Comparison of ENCODE assay signal across 8 cellular contexts in genomic region chr10:93437000-93437945, GRCh38. TPM values are rescaled to one million over a fixed set of nuclear protein-coding genes. Genes with fewer than 3 reads are reported as not detected.
DNase-seq lines count a peak whose midpoint lies in the region; ATAC-seq and TF ChIP-seq lines count a peak whose summit lies in the region.

No MANE protein-coding gene starts in this region.

- H3K27ac ChIP-seq in HUES48 (ENCODE audit: low read depth, low read length) (peak overlapping the region; percentile 97), iPS DF 6.9 (ENCODE audit: low read length) (peak overlapping the region; percentile 27), sigmoid colon (peak overlapping the region; percentile 98 to 100 (median 100))

- in situ Hi-C loops in astrocyte of the spinal cord (cut with HindIII; ENCODE audit: low sequenced_read_pairs) (no loop called here), GM13977 (cut with MboI; ENCODE audit: low pct_unique_long_range_greater_than_20kb, low sequenced_read_pairs, unreplicated experiment) (no loop called here)

- DNase-seq in astrocyte of the spinal cord (ENCODE audit: low read depth, low spot score) (peak; percentile 99), iPS DF 6.9 (ENCODE audit: low read depth, low spot score) (no peak), sigmoid colon (peak; percentile 98), BE2C (no peak), cerebellar nuclear complex (lab: John Stamatoyannopoulos, UW) (no peak), GM13977 (ENCODE audit: low spot score) (no peak)

- peak; percentile 46 to 47 for TF ChIP-seq POLR2A in sigmoid colon (IDR thresholded peaks at IDR 0.05)

- H3K36me3 ChIP-seq in HUES48 (ENCODE audit: control insufficient read depth, insufficient read depth, low read length) = no peaks in the 10 kb centered on the region
- H3K36me3 ChIP-seq in iPS DF 6.9 (ENCODE audit: control insufficient read depth, insufficient read depth, low read length) = no peaks in the 10 kb centered on the region
- H3K36me3 ChIP-seq in sigmoid colon = no peaks in the 10 kb centered on the region
- H3K36me3 ChIP-seq in BE2C = no peaks in the 10 kb centered on the region

- H3K4me3 ChIP-seq in HUES48 (ENCODE audit: low read depth, low read length) = peak overlapping the region; percentile 24; the same call in 1 of the 2 replicates
- no peak overlapping the region for H3K4me3 ChIP-seq in astrocyte of the spinal cord (ENCODE audit: low read depth, low read length)
- H3K4me3 ChIP-seq in iPS DF 6.9 (ENCODE audit: low read length) = no peak overlapping the region
- peak overlapping the region in 3 of 4 donors; percentile 20 to 28 (median 23) for H3K4me3 ChIP-seq in sigmoid colon
- H3K4me3 ChIP-seq in BE2C (ENCODE audit: low read depth, low read length) = no peak overlapping the region

- no peak for ATAC-seq in HG03520 (IDR thresholded peaks at IDR 0.05; ENCODE audit: unreplicated experiment)

- H3K4me1 ChIP-seq in HUES48 (ENCODE audit: control insufficient read depth, insufficient read depth, low read length) (peaks cover 61% of the 10 kb centered on the region), iPS DF 6.9 (ENCODE audit: control insufficient read depth, insufficient read depth, low read length) (peaks cover 12% of the 10 kb centered on the region), sigmoid colon (peaks cover 0 to 98% (median 95%) of the 10 kb centered on the region in 4 donors), BE2C (no peaks in the 10 kb centered on the region)

- intact Hi-C loops in sigmoid colon (cut with DNase I) = loop anchor here (2.0 kb wide), 1 partner anchor 44 kb away; no protein-coding TSS in a partner anchor

- no peaks in the 10 kb centered on the region for H3K9me3 ChIP-seq in HUES48 (ENCODE audit: control insufficient read depth, insufficient read depth, low read length)
- H3K9me3 ChIP-seq in iPS DF 6.9 (ENCODE audit: control insufficient read depth, insufficient read depth, low read length) = no peaks in the 10 kb centered on the region
- H3K9me3 ChIP-seq in sigmoid colon = no peaks in the 10 kb centered on the region
- H3K9me3 ChIP-seq in BE2C = no peaks in the 10 kb centered on the region

- H3K27me3 ChIP-seq in HUES48 (ENCODE audit: control insufficient read depth, insufficient read depth, low read length) (no peaks in the 10 kb centered on the region), iPS DF 6.9 (ENCODE audit: control insufficient read depth, insufficient read depth, low read length) (no peaks in the 10 kb centered on the region), sigmoid colon (no peaks in the 10 kb centered on the region), BE2C (no peaks in the 10 kb centered on the region)

- peak; percentile 65 to 99 (median 88) for TF ChIP-seq EP300 in sigmoid colon (IDR thresholded peaks at IDR 0.05)

- TF ChIP-seq CTCF in astrocyte of the spinal cord (IDR thresholded peaks at IDR 0.05; ENCODE audit: low read depth, low read length) (no peak), sigmoid colon (IDR thresholded peaks at IDR 0.05) (no peak), BE2C (IDR thresholded peaks at IDR 0.05; ENCODE audit: low read depth, low read length) (no peak), GM13977 (IDR thresholded peaks at IDR 0.05; ENCODE audit: extremely low read depth, insufficient read depth, missing control alignments) (no peak)

- H3K9ac ChIP-seq in HUES48 (ENCODE audit: low read depth, low read length) = peak overlapping the region; percentile 55

- no CpG with 5 or more reads among the region's 18 CpGs for WGBS in iPS DF 6.9 (ENCODE audit: insufficient coverage, insufficient read length)
- WGBS in sigmoid colon, 2 donors = 68 to 80% methylated on average over 18 of the region's 18 CpGs

RNA-seq across cellular contexts. Expression of gene MYOF, which starts 44.9 kb away (rescaled TPM):
- total RNA-seq in sigmoid colon = 10 to 100 TPM; 33.6 to 83.4 (median 70.2) TPM
- 10 to 100 TPM; 12.6 to 36.3 (median 18.5) TPM for polyA plus RNA-seq in sigmoid colon
- polyA plus RNA-seq in BE2C (2012; ENCODE audit: insufficient read depth, insufficient read length, low read depth) = 0.09 TPM

RNA-seq across cellular contexts. Expression of gene CEP55, which starts 59.1 kb away (rescaled TPM):
- 1 to 10 TPM in 2 of 4 donors, not detected in 2; 1.4 to 1.5 TPM for total RNA-seq in sigmoid colon
- polyA plus RNA-seq in sigmoid colon = 10 to 100 TPM in 1 of 3 donors, 1 to 10 TPM in 2; 1.8 to 18.2 (median 6.2) TPM
- 2.0 TPM for polyA plus RNA-seq in BE2C (2012; ENCODE audit: insufficient read depth, insufficient read length, low read depth)

Comparison
In these comparisons a context has a peak if more than half of its experiments do, and no peak if none do; other contexts are left out.
1. H3K27ac ChIP-seq: peak in every context shown above with its lines; median percentile 100 in sigmoid colon; 97 in HUES48; 27 in iPS DF 6.9.
2. H3K4me3 ChIP-seq: peak in HUES48 (single experiment) and sigmoid colon (3 of 4); none in astrocyte of the spinal cord (single experiment), iPS DF 6.9 (single experiment) and BE2C (single experiment).
3. DNase-seq: peak in astrocyte of the spinal cord (single experiment) and sigmoid colon (single experiment); none in iPS DF 6.9 (single experiment), BE2C (single experiment), cerebellar nuclear complex (0 of 2) and GM13977 (single experiment).